ENCODE assay signal across 8 cellular contexts in the genomic region with DNA sequence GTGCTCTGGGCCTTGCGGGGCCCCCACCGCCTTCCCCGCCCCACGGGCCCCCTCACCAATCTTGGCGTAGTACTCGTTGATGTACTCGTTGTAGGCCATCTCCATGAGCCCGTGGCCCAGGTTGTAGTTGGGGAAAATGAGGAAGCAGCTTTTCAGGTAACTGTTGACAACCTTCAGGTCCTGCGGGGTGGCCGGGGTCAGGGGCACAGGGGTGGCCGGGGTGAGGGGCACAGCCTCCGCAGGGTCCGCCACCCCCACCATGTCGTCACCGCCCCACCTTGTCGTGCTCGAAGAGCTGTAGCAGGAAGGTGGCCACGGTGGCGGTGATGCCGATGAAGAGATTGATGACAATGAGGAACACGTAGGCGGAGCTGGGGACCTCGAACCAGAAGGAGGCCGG. TPM values are rescaled to one million over a fixed set of nuclear protein-coding genes. Genes with fewer than 3 reads are reported as not detected.
"Had no signal": no experiment of that assay in that cellular context is flagged by ENCODE, and none has a peak within 500 bp of the region (broad histone marks: within the 10 kb centered on the region; RNA-seq: fewer than 3 reads in every experiment).

No MANE protein-coding gene starts in this region.

- H3K27ac ChIP-seq: HL-60 had no signal

- H3K27ac Mint-ChIP-seq: IgD-negative memory B cell had no signal

- ATAC-seq: HepG2 had no signal

- H3K36me3 Mint-ChIP-seq: IgD-negative memory B cell had no signal

- H3K9me3 Mint-ChIP-seq: IgD-negative memory B cell had no signal

- DNase-seq: IMR-90, KBM-7 had no signal

- H3K4me3 Mint-ChIP-seq: IgD-negative memory B cell had no signal

- H3K4me1 Mint-ChIP-seq: IgD-negative memory B cell had no signal

- H3K4me3 ChIP-seq: K562 had no signal

RNA-seq across cellular contexts. Expression of a gene that starts 20.8 kb away (rescaled TPM):
- total RNA-seq: HepG2, HT1080, IMR-90, K562 had no signal
- polyA plus RNA-seq: IMR-90, K562 had no signal

RNA-seq across cellular contexts. Expression of a gene that starts 28.3 kb away (rescaled TPM):
- total RNA-seq: HepG2, HT-29, HT1080, IMR-90 had no signal
- polyA plus RNA-seq: HepG2, IgD-negative memory B cell had no signal
